15 cellular contexts compared by ENCODE assay signal in genomic region chr10:17075975-17076374, GRCh38. TPM values are rescaled to one million over a fixed set of nuclear protein-coding genes. Genes with fewer than 3 reads are reported as not detected.
DNase-seq lines count a peak whose midpoint lies in the region; ATAC-seq, FAIRE-seq and TF ChIP-seq lines count a peak whose summit lies in the region.
"Had no signal": no experiment of that assay in that cellular context is flagged by ENCODE, and none has a peak within 500 bp of the region (broad histone marks: within the 10 kb centered on the region; RNA-seq: fewer than 3 reads in every experiment).

No MANE protein-coding gene starts in this region.

- H3K27ac ChIP-seq in astrocyte (ENCODE audit: low read depth, low read length) = peak overlapping the region; percentile 94
- peak overlapping the region in 14 of 21 experiments; percentile 6 to 77 (median 56) for H3K27ac ChIP-seq in skin epidermis

- H3K4me1 Mint-ChIP-seq in astrocyte (ENCODE audit: low read depth, unreplicated experiment) = peaks cover 48% of the 10 kb centered on the region
- H3K4me1 Mint-ChIP-seq in activated T-helper 2 cell treated with anti-CD3 and anti-CD28 coated beads, Interferon-gamma antibody, Interleukin-2, Interleukin-4, amounts not matched to agents 10 μg/mL and 5 μg/mL and 100 μg/mL, durations not matched to agents 14 hours and 24 hours and 36 hours (ENCODE audit: low read depth) = peaks cover 9% of the 10 kb centered on the region
- H3K4me1 Mint-ChIP-seq: CD8-positive, alpha-beta memory T cell had no signal

- H4K20me1 ChIP-seq in astrocyte (ENCODE audit: insufficient read depth, low read length) = no peaks in the 10 kb centered on the region

- no peaks in the 10 kb centered on the region for H3K36me3 Mint-ChIP-seq in astrocyte (ENCODE audit: low read depth, unreplicated experiment)
- no peaks in the 10 kb centered on the region for H3K36me3 Mint-ChIP-seq in activated T-helper 2 cell treated with anti-CD3 and anti-CD28 coated beads, Interferon-gamma antibody, Interleukin-2, Interleukin-4, amounts not matched to agents 10 μg/mL and 5 μg/mL and 100 μg/mL, durations not matched to agents 14 hours and 24 hours and 36 hours (ENCODE audit: low read depth)

- no peak overlapping the region for H3K4me3 Mint-ChIP-seq in astrocyte (ENCODE audit: unreplicated experiment)
- no peak overlapping the region for H3K4me3 Mint-ChIP-seq in activated T-helper 2 cell treated with anti-CD3 and anti-CD28 coated beads, Interferon-gamma antibody, Interleukin-2, Interleukin-4, amounts not matched to agents 10 μg/mL and 5 μg/mL and 100 μg/mL, durations not matched to agents 14 hours and 24 hours and 36 hours (ENCODE audit: low read depth)
- H3K4me3 Mint-ChIP-seq: activated CD8-positive, alpha-beta memory T cell treated with anti-CD3 and anti-CD28 coated beads, Interleukin-2, amount 10 ng/mL, durations not matched to agents 7 days and 5 days; CD8-positive, alpha-beta memory T cell had no signal

- ATAC-seq in left ventricle myocardium superior (peak; percentile 63), HG03378 (IDR thresholded peaks at IDR 0.05; ENCODE audit: unreplicated experiment) (no peak)
- ATAC-seq: activated CD8-positive, alpha-beta memory T cell treated with anti-CD3 and anti-CD28 coated beads, Interleukin-2, amount 10 ng/mL, durations not matched to agents 7 days and 5 days had no signal

- H2AFZ ChIP-seq in astrocyte (ENCODE audit: low read depth, low read length) = no peak overlapping the region

- H3K27me3 Mint-ChIP-seq in astrocyte (ENCODE audit: low read depth, unreplicated experiment) = no peaks in the 10 kb centered on the region
- peaks cover 19% of the 10 kb centered on the region for H3K27me3 Mint-ChIP-seq in activated T-helper 2 cell treated with anti-CD3 and anti-CD28 coated beads, Interferon-gamma antibody, Interleukin-2, Interleukin-4, amounts not matched to agents 10 μg/mL and 5 μg/mL and 100 μg/mL, durations not matched to agents 14 hours and 24 hours and 36 hours (ENCODE audit: low read depth)
- H3K27me3 Mint-ChIP-seq: activated CD8-positive, alpha-beta memory T cell treated with anti-CD3 and anti-CD28 coated beads, Interleukin-2, amount 10 ng/mL, durations not matched to agents 7 days and 5 days had no signal

- no peak for FAIRE-seq in astrocyte (lab: Jason Lieb, UNC)
- FAIRE-seq: islet of Langerhans had no signal

- H3K36me3 ChIP-seq in astrocyte (ENCODE audit: insufficient read depth, low read length) = no peaks in the 10 kb centered on the region

- H3K9ac ChIP-seq in astrocyte (ENCODE audit: low read length) = peak overlapping the region; percentile 77

- H3K27ac Mint-ChIP-seq in astrocyte (ENCODE audit: unreplicated experiment) = peak overlapping the region; percentile 96
- no peak overlapping the region for H3K27ac Mint-ChIP-seq in activated T-helper 2 cell treated with anti-CD3 and anti-CD28 coated beads, Interferon-gamma antibody, Interleukin-2, Interleukin-4, amounts not matched to agents 10 μg/mL and 5 μg/mL and 100 μg/mL, durations not matched to agents 14 hours and 24 hours and 36 hours
- H3K27ac Mint-ChIP-seq: activated CD8-positive, alpha-beta memory T cell treated with anti-CD3 and anti-CD28 coated beads, Interleukin-2, amount 10 ng/mL, durations not matched to agents 7 days and 5 days had no signal

- intact Hi-C loops in left ventricle myocardium superior (cut with micrococcal nuclease) = no loop called here
- intact Hi-C loops in activated T-helper 2 cell treated with anti-CD3 and anti-CD28 coated beads, Interferon-gamma antibody, Interleukin-2, Interleukin-4, amounts not matched to agents 10 μg/mL and 5 μg/mL and 100 μg/mL, durations not matched to agents 14 hours and 24 hours and 36 hours (cut with micrococcal nuclease) = no loop called here

- peak; percentile 33 for DNase-seq in HCEC 1CT
- no peak for DNase-seq in astrocyte (ENCODE audit: low read depth)
- no peak for DNase-seq in left ventricle myocardium superior
- no peak for DNase-seq in pons (ENCODE audit: low spot score)
- DNase-seq in activated T-helper 2 cell treated with anti-CD3 and anti-CD28 coated beads, Interferon-gamma antibody, Interleukin-2, Interleukin-4, amounts not matched to agents 10 μg/mL and 5 μg/mL and 100 μg/mL, durations not matched to agents 14 hours and 24 hours and 36 hours (ENCODE audit: low spot score) = no peak
- DNase-seq in islet precursor cell = no peak
- DNase-seq: activated CD8-positive, alpha-beta memory T cell treated with anti-CD3 and anti-CD28 coated beads, Interleukin-2, amount 10 ng/mL, durations not matched to agents 7 days and 5 days; CD8-positive, alpha-beta memory T cell; erythroblast; NCI-H187; nucleus accumbens; substantia nigra had no signal

- no peaks in the 10 kb centered on the region for H3K9me3 Mint-ChIP-seq in astrocyte (ENCODE audit: unreplicated experiment)
- no peaks in the 10 kb centered on the region for H3K9me3 Mint-ChIP-seq in activated T-helper 2 cell treated with anti-CD3 and anti-CD28 coated beads, Interferon-gamma antibody, Interleukin-2, Interleukin-4, amounts not matched to agents 10 μg/mL and 5 μg/mL and 100 μg/mL, durations not matched to agents 14 hours and 24 hours and 36 hours
- H3K9me3 Mint-ChIP-seq: CD8-positive, alpha-beta memory T cell had no signal

- H3K4me3 ChIP-seq in astrocyte (ENCODE audit: insufficient read depth, low read depth, low read length) (no peak overlapping the region), skin epidermis (no peak overlapping the region)

- no peaks in the 10 kb centered on the region for H3K9me3 ChIP-seq in astrocyte (ENCODE audit: insufficient read depth, low read depth, low read length)

- no peak for TF ChIP-seq CTCF in astrocyte (IDR thresholded peaks at IDR 0.05; ENCODE audit: insufficient read depth, low read depth, low read length)

- H3K27me3 ChIP-seq in astrocyte (ENCODE audit: insufficient read depth, low read length) = no peaks in the 10 kb centered on the region

- H3K4me1 ChIP-seq in astrocyte (ENCODE audit: insufficient read depth, low read length) = peaks cover 25% of the 10 kb centered on the region

- no peaks in the 10 kb centered on the region for H3K79me2 ChIP-seq in astrocyte (ENCODE audit: insufficient read depth, low read length)

- peak overlapping the region; percentile 53 for H3K4me2 ChIP-seq in astrocyte (ENCODE audit: low read length)

RNA-seq across cellular contexts. Expression of gene CUBN, which starts 53.6 kb away (rescaled TPM):
- 2.7 and 3.5 TPM in 2 replicates for total RNA-seq in astrocyte
- 0.77 TPM for total RNA-seq in left ventricle myocardium superior
- total RNA-seq in activated T-helper 2 cell treated with anti-CD3 and anti-CD28 coated beads, Interferon-gamma antibody, Interleukin-2, Interleukin-4, amounts not matched to agents 10 μg/mL and 5 μg/mL and 100 μg/mL, durations not matched to agents 14 hours and 24 hours and 36 hours = 0.11 and 0.30 TPM in 2 replicates
